Comparison of ENCODE assay signal across 14 cellular contexts in genomic region chr7:137670521-137671064, GRCh38.
DNase-seq lines count a peak whose midpoint lies in the region; ATAC-seq and TF ChIP-seq lines count a peak whose summit lies in the region.
"Had no signal": no experiment of that assay in that cellular context is flagged by ENCODE, and none has a peak within 500 bp of the region (broad histone marks: within the 10 kb centered on the region; RNA-seq: fewer than 3 reads in every experiment).

No MANE protein-coding gene starts in this region.

- no peak overlapping the region for H3K27ac Mint-ChIP-seq in activated T-helper 2 cell treated with anti-CD3 and anti-CD28 coated beads, Interferon-gamma antibody, Interleukin-2, Interleukin-4, amounts not matched to agents 10 μg/mL and 5 μg/mL and 100 μg/mL, durations not matched to agents 14 hours and 24 hours and 36 hours
- H3K27ac Mint-ChIP-seq: memory B cell had no signal

- no peak for TF ChIP-seq POLR2A in thyroid gland (IDR thresholded peaks at IDR 0.05)

- H3K36me3 ChIP-seq in smooth muscle cell (ENCODE audit: low read depth) (no peaks in the 10 kb centered on the region), thyroid gland (no peaks in the 10 kb centered on the region)
- H3K36me3 ChIP-seq: colonic mucosa, heart right ventricle, upper lobe of right lung had no signal

- no peak overlapping the region for H3K9ac ChIP-seq in smooth muscle cell (ENCODE audit: low read depth)

- peaks cover 4% of the 10 kb centered on the region for H3K27me3 Mint-ChIP-seq in activated T-helper 2 cell treated with anti-CD3 and anti-CD28 coated beads, Interferon-gamma antibody, Interleukin-2, Interleukin-4, amounts not matched to agents 10 μg/mL and 5 μg/mL and 100 μg/mL, durations not matched to agents 14 hours and 24 hours and 36 hours (ENCODE audit: low read depth)
- H3K27me3 Mint-ChIP-seq: memory B cell had no signal

- H3K9me3 Mint-ChIP-seq in activated T-helper 2 cell treated with anti-CD3 and anti-CD28 coated beads, Interferon-gamma antibody, Interleukin-2, Interleukin-4, amounts not matched to agents 10 μg/mL and 5 μg/mL and 100 μg/mL, durations not matched to agents 14 hours and 24 hours and 36 hours, result no peaks in the 10 kb centered on the region
- H3K9me3 Mint-ChIP-seq: memory B cell had no signal

- H3K4me1 ChIP-seq in right cardiac atrium (ENCODE audit: control insufficient read depth, insufficient read depth, low read length) (no peaks in the 10 kb centered on the region), smooth muscle cell (ENCODE audit: low read depth) (peaks cover 3% of the 10 kb centered on the region), thyroid gland (peaks cover 0 to 5% of the 10 kb centered on the region in 2 donors)
- H3K4me1 ChIP-seq: colonic mucosa, heart right ventricle, upper lobe of right lung had no signal

- H3K4me3 ChIP-seq in right cardiac atrium (ENCODE audit: low read length) (no peak overlapping the region), smooth muscle cell (no peak overlapping the region), thyroid gland (replicated peaks in 1 of 3) (no peak overlapping the region)
- H3K4me3 ChIP-seq: colonic mucosa, heart right ventricle, upper lobe of right lung had no signal

- ATAC-seq in Right ventricle myocardium inferior (peak; percentile 43), right cardiac atrium (no peak), HG03520 (IDR thresholded peaks at IDR 0.05; ENCODE audit: unreplicated experiment) (peak; percentile 37)
- ATAC-seq: Panc1, upper lobe of right lung had no signal

- TF ChIP-seq CTCF in smooth muscle cell (IDR thresholded peaks at IDR 0.05; ENCODE audit: borderline replicate concordance, insufficient read depth, poor library complexity, severe bottlenecking), result no peak
- no peak for TF ChIP-seq CTCF in thyroid gland (IDR thresholded peaks at IDR 0.05)

- DNase-seq in Right ventricle myocardium inferior (ENCODE audit: missing footprints), result no peak
- no peak for DNase-seq in right cardiac atrium
- peak; percentile 43 for DNase-seq in cerebellar cortex (ENCODE audit: low spot score)
- no peak for DNase-seq in smooth muscle cell (lab: John Stamatoyannopoulos, UW; ENCODE audit: unreplicated experiment)
- DNase-seq in T-helper 2 cell, result no peak
- no peak for DNase-seq in activated T-helper 2 cell treated with anti-CD3 and anti-CD28 coated beads, Interferon-gamma antibody, Interleukin-2, Interleukin-4, amounts not matched to agents 10 μg/mL and 5 μg/mL and 100 μg/mL, durations not matched to agents 14 hours and 24 hours and 36 hours (ENCODE audit: low spot score)
- DNase-seq in thyroid gland, result no peak
- DNase-seq: colonic mucosa, heart right ventricle, retina, upper lobe of right lung had no signal

- no peak overlapping the region for H3K27ac ChIP-seq in right cardiac atrium (ENCODE audit: low read length)
- peak overlapping the region; percentile 54 for H3K27ac ChIP-seq in smooth muscle cell (ENCODE audit: low read depth)
- no peak overlapping the region for H3K27ac ChIP-seq in thyroid gland
- H3K27ac ChIP-seq: colonic mucosa, heart right ventricle, upper lobe of right lung had no signal

- H2AFZ ChIP-seq in smooth muscle cell (ENCODE audit: low read depth), result no peak overlapping the region

- intact Hi-C loops in Right ventricle myocardium inferior (cut with DNase I) (no loop called here), right cardiac atrium (cut with DNase I) (no loop called here), thyroid gland (cut with DNase I) (no loop called here)
- intact Hi-C loops in activated T-helper 2 cell treated with anti-CD3 and anti-CD28 coated beads, Interferon-gamma antibody, Interleukin-2, Interleukin-4, amounts not matched to agents 10 μg/mL and 5 μg/mL and 100 μg/mL, durations not matched to agents 14 hours and 24 hours and 36 hours (cut with micrococcal nuclease), result no loop called here

- H3K79me2 ChIP-seq in smooth muscle cell (ENCODE audit: low read depth), result no peaks in the 10 kb centered on the region

- H3K27me3 ChIP-seq in right cardiac atrium (ENCODE audit: control insufficient read depth, insufficient read depth) (no peaks in the 10 kb centered on the region), smooth muscle cell (ENCODE audit: low read depth) (no peaks in the 10 kb centered on the region), thyroid gland (no peaks in the 10 kb centered on the region)
- H3K27me3 ChIP-seq: colonic mucosa, heart right ventricle, upper lobe of right lung had no signal

- H3K9me3 ChIP-seq in right cardiac atrium (ENCODE audit: control insufficient read depth, low read length) (no peaks in the 10 kb centered on the region), smooth muscle cell (replicated peaks; ENCODE audit: low read depth) (no peaks in the 10 kb centered on the region), thyroid gland (no peaks in the 10 kb centered on the region)
- H3K9me3 ChIP-seq: colonic mucosa, heart right ventricle, upper lobe of right lung had no signal

- H3K4me1 Mint-ChIP-seq in activated T-helper 2 cell treated with anti-CD3 and anti-CD28 coated beads, Interferon-gamma antibody, Interleukin-2, Interleukin-4, amounts not matched to agents 10 μg/mL and 5 μg/mL and 100 μg/mL, durations not matched to agents 14 hours and 24 hours and 36 hours (ENCODE audit: low read depth), result no peaks in the 10 kb centered on the region

- H3K36me3 Mint-ChIP-seq in activated T-helper 2 cell treated with anti-CD3 and anti-CD28 coated beads, Interferon-gamma antibody, Interleukin-2, Interleukin-4, amounts not matched to agents 10 μg/mL and 5 μg/mL and 100 μg/mL, durations not matched to agents 14 hours and 24 hours and 36 hours (ENCODE audit: low read depth), result no peaks in the 10 kb centered on the region
- H3K36me3 Mint-ChIP-seq: memory B cell had no signal

- no peaks in the 10 kb centered on the region for H4K20me1 ChIP-seq in smooth muscle cell (ENCODE audit: low read depth)

- no peaks in the 10 kb centered on the region for H3F3A ChIP-seq in smooth muscle cell (ENCODE audit: low read depth)

- 76% methylated on average over 4 of the region's 4 CpGs for WGBS in right cardiac atrium
- 44% methylated on average over 4 of the region's 4 CpGs for WGBS in smooth muscle cell (ENCODE audit: low lambda C conversion rate)
- WGBS in thyroid gland, 2 donors, result 93% methylated on average over 4 of the region's 4 CpGs

- no peak overlapping the region for H3K4me3 Mint-ChIP-seq in activated T-helper 2 cell treated with anti-CD3 and anti-CD28 coated beads, Interferon-gamma antibody, Interleukin-2, Interleukin-4, amounts not matched to agents 10 μg/mL and 5 μg/mL and 100 μg/mL, durations not matched to agents 14 hours and 24 hours and 36 hours (ENCODE audit: low read depth)
- H3K4me3 Mint-ChIP-seq: memory B cell had no signal

- H3K4me2 ChIP-seq in smooth muscle cell, result no peak overlapping the region

Comparison
In these comparisons a context has a peak if more than half of its experiments do, and no peak if none do; other contexts are left out.
1. ATAC-seq: peak in Right ventricle myocardium inferior (single experiment) and HG03520 (single experiment); none in right cardiac atrium (0 of 2).